ENCODE assay signal across 9 cellular contexts in the genomic region with DNA sequence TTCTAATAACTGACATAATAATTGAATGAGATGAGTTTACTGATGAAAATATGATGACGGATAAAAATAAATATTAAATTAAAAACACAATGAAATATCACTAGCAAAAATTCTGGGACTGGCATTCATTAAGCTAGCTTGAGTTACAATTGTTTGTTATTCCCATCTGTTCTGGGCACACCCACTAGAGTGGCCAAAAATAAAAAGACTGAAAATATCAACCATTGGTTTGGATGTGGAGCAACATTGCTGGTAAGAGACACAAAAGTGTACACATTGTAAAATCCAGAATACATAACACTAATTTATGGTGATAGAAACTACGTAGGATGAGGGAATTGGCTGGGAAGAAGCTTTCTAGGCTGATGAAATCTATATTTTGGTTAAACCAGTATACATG.
"Had no signal": no experiment of that assay in that cellular context is flagged by ENCODE, and none has a peak within 500 bp of the region (broad histone marks: within the 10 kb centered on the region; RNA-seq: fewer than 3 reads in every experiment).

No MANE protein-coding gene starts in this region.

- ATAC-seq: HCT116, K562 had no signal

- DNase-seq: GOT3, H7, HFFc6, IMR-90, KG1 had no signal

- FAIRE-seq: HTR-8/SVneo, K562 had no signal

- H3K9me3 ChIP-seq: HAP-1 had no signal

- H3K4me3 ChIP-seq: HAP-1, K562 had no signal

- H3K36me3 ChIP-seq: HAP-1 had no signal
